1 cellular context compared by ENCODE assay signal in the genomic region with DNA sequence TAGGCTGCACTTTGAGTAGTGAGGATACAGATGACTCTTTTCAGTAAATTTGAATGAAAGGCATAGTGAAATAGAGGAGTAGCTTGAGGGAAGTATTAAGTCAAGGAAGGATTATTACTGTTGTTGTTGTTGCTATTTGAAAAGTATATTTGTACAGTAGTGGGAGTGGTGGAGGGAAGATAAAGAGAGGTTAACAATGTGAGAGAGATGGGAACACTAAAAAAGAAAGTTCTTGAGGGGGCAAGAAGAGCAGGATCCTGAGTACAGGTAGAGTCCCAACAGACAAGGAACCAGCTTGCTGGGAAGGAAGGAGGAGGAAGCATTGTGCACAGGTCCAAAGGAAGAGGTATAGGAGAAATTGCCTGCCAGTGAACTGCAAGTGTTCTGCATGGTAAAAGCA.
TF ChIP-seq lines count a peak whose summit lies in the region.

No MANE protein-coding gene starts in this region.

TF ChIP-seq in GM23338, 12 proteins besides CTCF, POLR2A, EP300 and RAD21 (continued from another document):
- no peak for TF ChIP-seq NANOG (IDR thresholded peaks at IDR 0.05; ENCODE audit: borderline replicate concordance)
- TF ChIP-seq CREB1 (CRISPR knock-in tag; IDR thresholded peaks at IDR 0.05; ENCODE audit: low read depth): no peak
